In the genomic region with DNA sequence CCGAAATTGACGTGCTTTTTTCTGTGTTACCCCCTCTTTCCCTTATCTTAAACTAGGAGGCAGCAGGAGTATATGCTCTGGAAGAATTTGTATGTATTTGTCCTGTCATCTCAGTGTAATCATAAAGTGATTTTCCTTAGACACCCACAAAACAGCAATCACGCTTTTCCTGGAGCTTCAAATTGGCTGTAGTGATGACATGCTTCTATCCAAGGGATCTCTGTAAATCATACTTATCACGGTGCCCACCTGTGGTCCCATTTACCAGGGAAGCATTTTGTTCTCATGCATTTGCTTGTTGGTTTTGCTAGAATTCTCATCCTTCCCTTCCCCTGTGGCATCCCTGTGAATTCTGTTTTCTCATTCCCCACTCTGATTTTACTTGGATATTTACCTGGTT, we compare ENCODE assay signal across 2 cellular contexts.
TF ChIP-seq lines count a peak whose summit lies in the region.

No MANE protein-coding gene starts in this region.

TF ChIP-seq in IMR-90, 13 proteins besides CTCF, POLR2A, EP300 and RAD21:
- TF ChIP-seq CEBPB (IDR thresholded peaks at IDR 0.05; ENCODE audit: low read depth, low read length) (no peak), CHD1 (IDR thresholded peaks at IDR 0.05; ENCODE audit: low read depth, low read length) (no peak), SMC3 (IDR thresholded peaks at IDR 0.05; ENCODE audit: low read depth, low read length) (no peak)

TF ChIP-seq in neural cell, 6 proteins besides CTCF, POLR2A, EP300 and RAD21:
- peak; percentile 88 for TF ChIP-seq POLR2AphosphoS5 (IDR thresholded peaks at IDR 0.05)
- TF ChIP-seq SMC3 (conservative IDR thresholded peaks at IDR 0.05; ENCODE audit: poor library complexity), result no peak
- no peak for TF ChIP-seq TAF1 (IDR thresholded peaks at IDR 0.05; ENCODE audit: low read depth)
- peak; percentile 82 for TF ChIP-seq REST (IDR thresholded peaks at IDR 0.05; ENCODE audit: borderline replicate concordance)
